Comparison of ENCODE assay signal across 20 cellular contexts in the genomic region with DNA sequence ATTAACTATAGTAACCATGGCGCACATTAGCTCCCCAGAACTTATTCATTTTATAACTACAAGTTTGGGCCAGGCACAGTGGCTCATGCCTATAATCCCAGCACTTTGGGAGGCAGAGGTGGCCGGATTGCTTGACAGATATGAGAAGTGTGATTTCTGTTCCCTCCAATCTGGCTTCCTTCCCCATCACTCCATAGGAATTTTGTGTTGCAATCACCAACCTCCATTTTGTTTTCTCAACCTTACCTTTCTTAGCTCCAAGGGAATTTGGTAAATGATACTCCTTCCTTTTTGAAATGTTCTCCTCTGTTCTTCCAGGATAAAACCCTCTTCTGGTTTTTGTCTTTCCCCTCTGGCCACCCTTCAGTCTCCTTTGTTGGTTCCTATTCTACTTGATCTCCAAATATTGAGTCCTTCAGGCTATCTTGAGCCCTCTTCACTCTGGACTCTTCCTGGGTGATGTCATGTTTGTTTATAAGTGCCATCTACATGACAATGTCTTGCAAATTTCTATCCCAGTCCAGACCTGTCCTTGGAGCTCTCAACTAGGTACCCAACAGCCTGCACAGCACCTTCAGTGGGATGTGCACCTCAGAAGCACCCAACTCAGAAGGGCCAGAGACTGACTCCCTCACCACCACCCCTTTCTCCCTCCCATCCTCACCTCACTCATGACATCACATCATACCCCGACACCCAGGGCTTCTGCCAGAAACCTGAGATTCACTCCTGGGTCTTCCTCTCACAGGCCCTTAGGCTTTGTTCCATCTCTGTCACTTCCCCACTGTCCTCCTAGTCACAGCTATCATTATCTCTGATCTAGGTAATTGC. TPM values are rescaled to one million over a fixed set of nuclear protein-coding genes. Genes with fewer than 3 reads are reported as not detected.
A peak's percentile ranks its signal among the peaks of the same experiment; 100 is the strongest.
DNase-seq lines count a peak whose midpoint lies in the region; ATAC-seq and TF ChIP-seq lines count a peak whose summit lies in the region.
"Had no signal": no experiment of that assay in that cellular context is flagged by ENCODE, and none has a peak within 500 bp of the region (broad histone marks: within the 10 kb centered on the region; RNA-seq: fewer than 3 reads in every experiment).

No MANE protein-coding gene starts in this region.

- no peak overlapping the region for H2AFZ ChIP-seq in DND-41 (ENCODE audit: low read depth, low read length)

- H4K20me1 ChIP-seq in DND-41 (ENCODE audit: insufficient read depth, low read length): peaks cover 7% of the 10 kb centered on the region; the same call in 1 of the 2 replicates

- H3K36me3 ChIP-seq in DND-41 (ENCODE audit: insufficient read depth, low read length) (peaks cover 33% of the 10 kb centered on the region), lower lobe of right lung (peaks cover 44% of the 10 kb centered on the region)

- no peak overlapping the region for H3K4me2 ChIP-seq in DND-41 (ENCODE audit: insufficient read depth, low read length)
- H3K4me2 ChIP-seq: BLaER1 had no signal

- TF ChIP-seq CTCF in DND-41 (IDR thresholded peaks at IDR 0.05; ENCODE audit: borderline replicate concordance, extremely low read depth, low read length, poor library complexity, severe bottlenecking): no peak
- no peak for TF ChIP-seq CTCF in choroid plexus epithelial cell (conservative IDR thresholded peaks at IDR 0.05; ENCODE audit: low read depth, low read length)
- no peak for TF ChIP-seq CTCF in lower lobe of right lung (IDR thresholded peaks at IDR 0.05)

- intact Hi-C loops in lower lobe of right lung (cut with DNase I): no loop called here

- ATAC-seq in DND-41 (ENCODE audit: insufficient read depth, low read depth) (peak; percentile 22; the same call in 1 of the 3 replicates), lower lobe of right lung (peak; percentile 11 to 23), GM21528 (IDR thresholded peaks at IDR 0.05; ENCODE audit: low FRiP score, unreplicated experiment) (no peak)
- ATAC-seq: pancreas had no signal

- H3K27ac ChIP-seq in DND-41 (ENCODE audit: low read length): no peak overlapping the region
- no peak overlapping the region for H3K27ac ChIP-seq in lower lobe of right lung
- H3K27ac ChIP-seq: BLaER1, cardiac muscle cell, pancreas, stomach, VCaP had no signal

- H3K27me3 ChIP-seq in DND-41 (ENCODE audit: insufficient read depth, low read length, poor library complexity) (no peaks in the 10 kb centered on the region), lower lobe of right lung (ENCODE audit: low read depth) (no peaks in the 10 kb centered on the region)
- H3K27me3 ChIP-seq: BLaER1, cardiac muscle cell, pancreas, stomach had no signal

- H3K4me1 ChIP-seq in DND-41 (ENCODE audit: insufficient read depth, low read length) (no peaks in the 10 kb centered on the region), lower lobe of right lung (no peaks in the 10 kb centered on the region)
- H3K4me1 ChIP-seq: BLaER1, pancreas had no signal

- DNase-seq in DND-41: no peak
- DNase-seq in HCEC 1CT: peak; percentile 48
- DNase-seq in choroid plexus epithelial cell (ENCODE audit: low read depth): peak; percentile 24
- no peak for DNase-seq in lower lobe of right lung
- DNase-seq in mesenteric fat pad (ENCODE audit: low spot score): no peak
- no peak for DNase-seq in HuH-7 (ENCODE audit: low spot score)
- no peak for DNase-seq in superior temporal gyrus (ENCODE audit: extremely low spot score)
- DNase-seq: HFFc6, KG1, kidney, NCI-H1436, NCI-H510A, OCI-M1, pancreas, stomach had no signal

- H3K9me3 ChIP-seq in DND-41 (ENCODE audit: insufficient read depth, low read length, severe bottlenecking): no peaks in the 10 kb centered on the region
- H3K9me3 ChIP-seq in lower lobe of right lung: no peaks in the 10 kb centered on the region
- H3K9me3 ChIP-seq: BLaER1, pancreas, stomach had no signal

- H3K4me3 ChIP-seq in DND-41 (ENCODE audit: low read depth in 1 of 2, low read length in 2 of 2) (no peak overlapping the region), choroid plexus epithelial cell (ENCODE audit: low read depth, low read length) (no peak overlapping the region), lower lobe of right lung (no peak overlapping the region)
- H3K4me3 ChIP-seq: BLaER1, cardiac muscle cell, pancreas, stomach had no signal

- H3K9ac ChIP-seq in DND-41 (ENCODE audit: low read depth, low read length): no peak overlapping the region
- H3K9ac ChIP-seq: BLaER1 had no signal

- H3K79me2 ChIP-seq in DND-41 (ENCODE audit: insufficient read depth, low read length): peaks cover 6% of the 10 kb centered on the region; the same call in 1 of the 2 replicates

RNA-seq across cellular contexts. Expression of a gene that starts 14.6 kb away (rescaled TPM):
- total RNA-seq in lower lobe of right lung: 170 TPM
- 237 TPM for total RNA-seq in mesenteric fat pad

RNA-seq across cellular contexts. Expression of a gene that starts 33.7 kb away (rescaled TPM):
- 26.1 TPM for total RNA-seq in lower lobe of right lung
- total RNA-seq in mesenteric fat pad: not detected
- total RNA-seq: activated naive CD4-positive, alpha-beta T cell treated with anti-CD3 and anti-CD28 coated beads, Interleukin-2, amount 50 U/mL, for 72 hours; cardiac muscle cell; HFFc6 had no signal

Comparison
In these comparisons a context has a peak if more than half of its experiments do, and no peak if none do; other contexts are left out.
1. DNase-seq: peak in HCEC 1CT (single experiment) and choroid plexus epithelial cell (single experiment); none in DND-41 (single experiment), lower lobe of right lung (single experiment), mesenteric fat pad (single experiment), HuH-7 (single experiment) and superior temporal gyrus (single experiment).
2. RNA of a gene that starts 33.7 kb away (total RNA-seq): 26.1 TPM in lower lobe of right lung (single experiment); not detected in mesenteric fat pad (single experiment); every median in the first group is over 10 times any median in the second.